7 cellular contexts compared by ENCODE assay signal in the genomic region with DNA sequence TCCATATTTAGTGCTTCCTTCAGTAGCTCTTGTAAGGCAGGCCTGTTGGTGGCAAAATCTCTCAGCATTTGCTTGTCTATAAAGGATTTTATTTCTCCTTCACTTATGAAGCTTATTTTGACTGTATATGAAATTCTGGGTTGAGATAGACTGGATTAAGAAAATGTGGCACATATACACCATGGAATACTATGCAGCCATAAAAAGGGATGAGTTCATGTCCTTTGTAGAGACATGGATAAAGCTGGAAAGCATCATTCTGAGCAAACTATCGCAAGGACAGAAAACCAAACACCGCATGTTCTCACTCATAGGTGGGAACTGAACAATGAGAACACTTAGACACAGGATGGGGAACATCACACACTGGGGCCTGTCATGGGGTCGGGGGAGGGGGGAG.
A peak's percentile ranks its signal among the peaks of the same experiment; 100 is the strongest.
DNase-seq lines count a peak whose midpoint lies in the region; ATAC-seq, FAIRE-seq and TF ChIP-seq lines count a peak whose summit lies in the region.
"Not testable (repeated sequence)": the region's sequence is repeated elsewhere in the genome, so short reads cannot be mapped to it uniquely, and the experiment has no call there.

No MANE protein-coding gene starts in this region.

- H3K9me1 ChIP-seq in K562 (ENCODE audit: control insufficient read depth, insufficient read depth, low read length); endothelial cell of umbilical vein (replicated peaks; ENCODE audit: control insufficient read depth, extremely low read depth, insufficient read depth, low read length): not testable (repeated sequence)

- H3K9me3 Mint-ChIP-seq in mesothelial cell of epicardium (peaks cover 12% of the 10 kb centered on the region), neural progenitor cell (peaks cover 22% of the 10 kb centered on the region)

- H3K27me3 Mint-ChIP-seq in mesothelial cell of epicardium (ENCODE audit: low read depth); neural progenitor cell (ENCODE audit: insufficient read depth, low read depth): not testable (repeated sequence)

- H3K9me3 ChIP-seq in HEK293 (ENCODE audit: control insufficient read depth, insufficient read depth, low read depth, low read length); PC-9 (ENCODE audit: insufficient read depth, low read depth); K562 (replicated peaks; ENCODE audit: control insufficient read depth, insufficient read depth, low read depth, low read length); endothelial cell of umbilical vein (replicated peaks; ENCODE audit: control insufficient read depth, insufficient read depth, low read length); neural progenitor cell (ENCODE audit: low read depth); smooth muscle cell (replicated peaks; ENCODE audit: low read depth): not testable (repeated sequence)

- intact Hi-C loops in PC-9 (cut with micrococcal nuclease; ENCODE audit: unreplicated experiment); K562 (cut with micrococcal nuclease); endothelial cell of umbilical vein (cut with micrococcal nuclease): not testable (repeated sequence)

- WGBS in K562 (ENCODE audit: insufficient coverage, low coverage, missing lambda C conversion rate), result 60% methylated on average over 3 of the region's 3 CpGs
- 80% methylated on average over 2 of the region's 3 CpGs for WGBS in smooth muscle cell (ENCODE audit: low lambda C conversion rate)

- not testable (repeated sequence) for H3K27me3 ChIP-seq in PC-9 (ENCODE audit: insufficient read depth, low read depth); K562 (ENCODE audit: control insufficient read depth in 2 of 2, insufficient read depth in 2 of 2, low read length in 2 of 2); endothelial cell of umbilical vein (ENCODE audit: control insufficient read depth in 2 of 2, insufficient read depth in 2 of 2, low read length in 2 of 2); neural progenitor cell; smooth muscle cell (ENCODE audit: low read depth)

- not testable (repeated sequence) for TF ChIP-seq RAD21 in K562 (CRISPR knock-in tag; conservative IDR thresholded peaks at IDR 0.05 in 1 of 2, IDR thresholded peaks at IDR 0.05 in 1 of 2)

- not testable (repeated sequence) for H2AFZ ChIP-seq in PC-9; K562 (ENCODE audit: low read depth, low read length); endothelial cell of umbilical vein (ENCODE audit: low read depth, low read length); neural progenitor cell (replicated peaks); smooth muscle cell (ENCODE audit: low read depth)

- H3K79me2 ChIP-seq in PC-9 (ENCODE audit: low read depth); K562 (ENCODE audit: control insufficient read depth, insufficient read depth, low read length); endothelial cell of umbilical vein (ENCODE audit: control insufficient read depth, insufficient read depth, low read length); smooth muscle cell (ENCODE audit: low read depth): not testable (repeated sequence)
- H3K79me2 ChIP-seq in neural progenitor cell (ENCODE audit: low read depth), result peaks cover 30% of the 10 kb centered on the region

- H3K4me1 ChIP-seq in HEK293 (ENCODE audit: control insufficient read depth, insufficient read depth, low read length); PC-9 (replicated peaks; ENCODE audit: insufficient read depth); K562 (replicated peaks in 1 of 2; ENCODE audit: control insufficient read depth in 2 of 2, insufficient read depth in 2 of 2, low read length in 2 of 2); endothelial cell of umbilical vein (ENCODE audit: control insufficient read depth, extremely low read depth, insufficient read depth, low read length); neural progenitor cell; smooth muscle cell (ENCODE audit: low read depth): not testable (repeated sequence)

- H3K4me3 ChIP-seq in HEK293 (ENCODE audit: low read depth, low read length); K562; endothelial cell of umbilical vein (replicated peaks in 1 of 3; ENCODE audit: insufficient read depth in 1 of 3, low read depth in 1 of 3, low read length in 3 of 3): not testable (repeated sequence)
- H3K4me3 ChIP-seq in PC-9 (peak overlapping the region; percentile 84; the same call in 1 of the 2 replicates), neural progenitor cell (peak overlapping the region; percentile 46), smooth muscle cell (peak overlapping the region; percentile 51)

- not testable (repeated sequence) for TF ChIP-seq CTCF in HEK293 (tag by site-specific recombination; IDR thresholded peaks at IDR 0.05); PC-9 (conservative IDR thresholded peaks at IDR 0.05); K562 (IDR thresholded peaks at IDR 0.05 in 2 of 3, conservative IDR thresholded peaks at IDR 0.05 in 1 of 3; ENCODE audit: insufficient read depth in 2 of 3, low read depth in 1 of 3, low read length in 3 of 3); endothelial cell of umbilical vein (IDR thresholded peaks at IDR 0.05; ENCODE audit: extremely low read depth in 1 of 2, insufficient read depth in 1 of 2, low read depth in 1 of 2, low read length in 2 of 2); mesothelial cell of epicardium (IDR thresholded peaks at IDR 0.05; ENCODE audit: unreplicated experiment); neural progenitor cell (IDR thresholded peaks at IDR 0.05); smooth muscle cell (IDR thresholded peaks at IDR 0.05; ENCODE audit: borderline replicate concordance, insufficient read depth, poor library complexity, severe bottlenecking)

- POLR2A ChIA-PET in HEK293 (lab: Yijun Ruan, JAX); PC-9 (lab: Charles Lee; ENCODE audit: unreplicated experiment); endothelial cell of umbilical vein (lab: Charles Lee): not testable (repeated sequence)
- POLR2A ChIA-PET in K562 (lab: Yijun Ruan, JAX), result interaction anchor here (2.1 kb wide), 1 partner anchor 10 kb away, joined by 7 read pairs; no protein-coding TSS in a partner anchor

- H3K27ac ChIP-seq in HEK293 (ENCODE audit: extremely low read depth, low read depth, low read length); PC-9; K562 (ENCODE audit: extremely low read depth, low read depth, low read length); endothelial cell of umbilical vein (ENCODE audit: insufficient read depth, low read depth, low read length); neural progenitor cell; smooth muscle cell (ENCODE audit: low read depth): not testable (repeated sequence)

- not testable (repeated sequence) for H3K27ac Mint-ChIP-seq in mesothelial cell of epicardium, neural progenitor cell

- ATAC-seq in K562, result not testable (repeated sequence)

- not testable (repeated sequence) for H3K9ac ChIP-seq in K562 (ENCODE audit: insufficient read depth in 1 of 2, low read depth in 2 of 2, low read length in 2 of 2); endothelial cell of umbilical vein (replicated peaks; ENCODE audit: extremely low read depth, insufficient read depth, low read length); neural progenitor cell; smooth muscle cell (ENCODE audit: low read depth)

- H3K36me3 Mint-ChIP-seq in mesothelial cell of epicardium, result peaks cover 23% of the 10 kb centered on the region
- not testable (repeated sequence) for H3K36me3 Mint-ChIP-seq in neural progenitor cell

- CTCF ChIA-PET in HEK293 (lab: Yijun Ruan, JAX), result interaction anchor here (1.1 kb wide), 1 partner anchor 16 kb away, joined by 5 read pairs; no protein-coding TSS in a partner anchor
- CTCF ChIA-PET in PC-9 (lab: Charles Lee); K562 (lab: Yijun Ruan, JAX; ENCODE audit: low intra/inter-chr PET ratio); endothelial cell of umbilical vein (lab: Charles Lee): not testable (repeated sequence)

- TF ChIP-seq POLR2A in K562 (conservative IDR thresholded peaks at IDR 0.05); endothelial cell of umbilical vein (IDR thresholded peaks at IDR 0.05; ENCODE audit: low read depth, low read length): not testable (repeated sequence)

- not testable (repeated sequence) for H3K4me1 Mint-ChIP-seq in mesothelial cell of epicardium, neural progenitor cell

- FAIRE-seq in K562 (lab: Jason Lieb, UNC), result not testable (repeated sequence)
- peak; percentile 18 for FAIRE-seq in endothelial cell of umbilical vein (lab: Jason Lieb, UNC)

- in situ Hi-C loops in K562 (cut with MboI), result not testable (repeated sequence)

- H4K20me1 ChIP-seq in PC-9 (ENCODE audit: insufficient read depth); K562 (replicated peaks; ENCODE audit: control insufficient read depth, insufficient read depth, low read length); endothelial cell of umbilical vein (replicated peaks; ENCODE audit: control insufficient read depth, extremely low read depth, insufficient read depth, low read length); neural progenitor cell (ENCODE audit: low read depth); smooth muscle cell (ENCODE audit: low read depth): not testable (repeated sequence)

- not testable (repeated sequence) for DNase-seq in PC-9; K562 (ENCODE audit: extremely low read depth in 1 of 4, low spot score in 3 of 4); endothelial cell of umbilical vein (ENCODE audit: low read depth, low spot score); mesothelial cell of epicardium (ENCODE audit: low spot score in 2 of 2, unreplicated experiment in 2 of 2); neural progenitor cell (ENCODE audit: low spot score); smooth muscle cell (lab: John Stamatoyannopoulos, UW; ENCODE audit: unreplicated experiment)

- not testable (repeated sequence) for BruUV-seq in PC-9 (replicated peaks; lab: Mats Ljungman, UMichigan); K562 (replicated peaks; lab: Mats Ljungman, UMichigan); endothelial cell of umbilical vein (replicated peaks; lab: Mats Ljungman, UMichigan)

- dilution Hi-C loops in endothelial cell of umbilical vein (cut with MboI; ENCODE audit: extremely low pct_ligation_motif_present, low sequenced_read_pairs), result not testable (repeated sequence)

- peak overlapping the region; percentile 81 for H3K4me2 ChIP-seq in PC-9
- H3K4me2 ChIP-seq in K562 (ENCODE audit: insufficient read depth, low read length); endothelial cell of umbilical vein (ENCODE audit: insufficient read depth, low read length): not testable (repeated sequence)
- peak overlapping the region; percentile 69 for H3K4me2 ChIP-seq in neural progenitor cell
- peak overlapping the region; percentile 82 for H3K4me2 ChIP-seq in smooth muscle cell

- not testable (repeated sequence) for H3K9me2 ChIP-seq in PC-9 (ENCODE audit: insufficient read depth)

- H3F3A ChIP-seq in PC-9 (ENCODE audit: insufficient read depth, low read depth); neural progenitor cell (ENCODE audit: low read depth); smooth muscle cell (ENCODE audit: low read depth): not testable (repeated sequence)

- H3K36me3 ChIP-seq in HEK293 (ENCODE audit: control insufficient read depth in 2 of 2, insufficient read depth in 1 of 2, low read length in 2 of 2); PC-9 (ENCODE audit: low read depth); K562 (ENCODE audit: control insufficient read depth, insufficient read depth, low read length); endothelial cell of umbilical vein (ENCODE audit: control insufficient read depth in 2 of 2, extremely low read depth in 1 of 2, insufficient read depth in 2 of 2, low read length in 2 of 2); neural progenitor cell; smooth muscle cell (ENCODE audit: low read depth): not testable (repeated sequence)

- peak overlapping the region; percentile 85 for H3K4me3 Mint-ChIP-seq in mesothelial cell of epicardium
- not testable (repeated sequence) for H3K4me3 Mint-ChIP-seq in neural progenitor cell

- TF ChIP-seq EP300 in K562 (IDR thresholded peaks at IDR 0.05; ENCODE audit: low read length), result not testable (repeated sequence)
